Comparison of ENCODE assay signal across 15 cellular contexts in genomic region chr21:16309250-16309971, GRCh38.
DNase-seq lines count a peak whose midpoint lies in the region; ATAC-seq and TF ChIP-seq lines count a peak whose summit lies in the region.
"Had no signal": no experiment of that assay in that cellular context is flagged by ENCODE, and none has a peak within 500 bp of the region (broad histone marks: within the 10 kb centered on the region; RNA-seq: fewer than 3 reads in every experiment).

No MANE protein-coding gene starts in this region.

- H3K27me3 ChIP-seq in HAP-1 (ENCODE audit: low read depth), result no peaks in the 10 kb centered on the region
- no peaks in the 10 kb centered on the region for H3K27me3 ChIP-seq in gastrocnemius medialis
- H3K27me3 ChIP-seq: foreskin keratinocyte had no signal

- no peaks in the 10 kb centered on the region for H3K9me3 ChIP-seq in HAP-1
- no peaks in the 10 kb centered on the region for H3K9me3 ChIP-seq in gastrocnemius medialis

- peak; percentile 59 to 63 for ATAC-seq in gastrocnemius medialis
- ATAC-seq: foreskin keratinocyte, natural killer cell had no signal

- H3K9me3 Mint-ChIP-seq in brain, result no peaks in the 10 kb centered on the region
- H3K9me3 Mint-ChIP-seq: activated naive CD8-positive, alpha-beta T cell treated with anti-CD3 and anti-CD28 coated beads for 36 hours had no signal

- H3K36me3 ChIP-seq in HAP-1 (replicated peaks) (no peaks in the 10 kb centered on the region), gastrocnemius medialis (no peaks in the 10 kb centered on the region)

- peak overlapping the region; percentile 77 to 100 (median 96) for H3K27ac Mint-ChIP-seq in brain
- H3K27ac Mint-ChIP-seq: activated naive CD8-positive, alpha-beta T cell treated with anti-CD3 and anti-CD28 coated beads for 36 hours; natural killer cell had no signal

- H3K4me3 ChIP-seq in HAP-1 (no peak overlapping the region), gastrocnemius medialis (peak overlapping the region; percentile 45 to 52 (median 50))

- no peaks in the 10 kb centered on the region for H3K27me3 Mint-ChIP-seq in brain

- H3K4me1 ChIP-seq in HAP-1 (peaks cover 40% of the 10 kb centered on the region), gastrocnemius medialis (no peaks in the 10 kb centered on the region)

- in situ Hi-C loops in HAP-1 (cut with MboI; ENCODE audit: low sequenced_read_pairs), result no loop called here
- in situ Hi-C loops in gastrocnemius medialis (cut with MboI; ENCODE audit: low sequenced_read_pairs in 4 of 4), result loop anchor here in 3 of 4 donors (10.0 kb wide), 3 partner anchors 105 to 275 kb away; no protein-coding TSS in a partner anchor

- TF ChIP-seq CTCF in brain (conservative IDR thresholded peaks at IDR 0.05) (no peak), gastrocnemius medialis (IDR thresholded peaks at IDR 0.05 in 4 of 5, conservative IDR thresholded peaks at IDR 0.05 in 1 of 5) (no peak)

- no peaks in the 10 kb centered on the region for H3K36me3 Mint-ChIP-seq in brain
- H3K36me3 Mint-ChIP-seq: activated naive CD8-positive, alpha-beta T cell treated with anti-CD3 and anti-CD28 coated beads for 36 hours; natural killer cell had no signal

- TF ChIP-seq POLR2A in gastrocnemius medialis (IDR thresholded peaks at IDR 0.05), result no peak

- intact Hi-C loops in gastrocnemius medialis (cut with DNase I; ENCODE audit: low total_unique reads), result loop anchor here (2.0 to 5.0 kb wide), 2 partner anchors 97 to 109 kb away; no protein-coding TSS in a partner anchor

- DNase-seq in HAP-1 (ENCODE audit: low spot score in 2 of 2) (peak; percentile 56 to 74), iris pigment epithelial cell (ENCODE audit: low read depth) (peak; percentile 88), gastrocnemius medialis (no peak), germinal center (ENCODE audit: low spot score) (no peak), AML-193 (lab: John Stamatoyannopoulos, UW) (no peak), COR-L47 (lab: John Stamatoyannopoulos, UW) (no peak)
- no peak for DNase-seq in activated naive CD4-positive, alpha-beta T cell treated with anti-CD3 and anti-CD28 coated beads, Interleukin-2, amount 50 U/mL, for 16 hours
- DNase-seq: activated CD8-positive, alpha-beta memory T cell treated with anti-CD3 and anti-CD28 coated beads, Interleukin-2, amount 50 U/mL, for 48 hours; activated naive CD8-positive, alpha-beta T cell treated with anti-CD3 and anti-CD28 coated beads for 36 hours; DMS79; foreskin keratinocyte; GM23248; kidney; natural killer cell had no signal

- H3K27ac ChIP-seq in gastrocnemius medialis, result peak overlapping the region; percentile 63 to 85 (median 82)

- H3K4me1 Mint-ChIP-seq in brain, result peaks cover 92% of the 10 kb centered on the region
- H3K4me1 Mint-ChIP-seq: natural killer cell had no signal

- H3K4me3 Mint-ChIP-seq in brain, result peak overlapping the region; percentile 76 to 93 (median 87)
- H3K4me3 Mint-ChIP-seq: activated naive CD8-positive, alpha-beta T cell treated with anti-CD3 and anti-CD28 coated beads for 36 hours; natural killer cell had no signal

Comparison
In these comparisons a context has a peak if more than half of its experiments do, and no peak if none do; other contexts are left out.
1. DNase-seq: peak in HAP-1 (2 of 2) and iris pigment epithelial cell (single experiment); none in gastrocnemius medialis (0 of 2), activated naive CD4-positive, alpha-beta T cell treated with anti-CD3 and anti-CD28 coated beads, Interleukin-2, amount 50 U/mL, for 16 hours (single experiment), germinal center (single experiment), AML-193 (0 of 2) and COR-L47 (single experiment).